ENCODE assay signal across 7 cellular contexts in the genomic region with DNA sequence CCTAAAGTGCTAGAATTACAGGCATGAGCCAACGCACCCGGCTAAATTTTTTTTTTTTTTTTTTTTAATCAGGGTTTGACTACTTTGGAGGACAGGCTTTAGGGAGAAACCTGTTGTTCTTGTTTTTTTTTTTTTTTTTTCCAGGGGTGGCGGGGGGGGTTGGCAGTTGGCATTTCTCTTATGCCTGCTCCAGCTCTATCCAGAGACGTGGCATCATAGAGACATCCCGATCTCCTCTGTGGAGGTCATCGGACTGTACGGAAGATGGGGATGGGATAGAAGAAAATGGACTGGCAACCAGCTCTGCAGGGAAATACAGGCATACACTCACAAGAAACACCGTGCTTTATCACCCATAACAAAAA.
DNase-seq lines count a peak whose midpoint lies in the region; ATAC-seq lines count a peak whose summit lies in the region.

No MANE protein-coding gene starts in this region.

- H3K27me3 Mint-ChIP-seq in activated naive CD8-positive, alpha-beta T cell treated with anti-CD3 and anti-CD28 coated beads for 36 hours, result no peaks in the 10 kb centered on the region
- H3K27me3 Mint-ChIP-seq in immature natural killer cell (ENCODE audit: low read depth in 3 of 3), result peaks cover 0 to 14% (median 9%) of the 10 kb centered on the region in 3 donors

- no peaks in the 10 kb centered on the region for H3K36me3 Mint-ChIP-seq in activated naive CD8-positive, alpha-beta T cell treated with anti-CD3 and anti-CD28 coated beads for 36 hours
- H3K36me3 Mint-ChIP-seq in immature natural killer cell, result peaks cover 0 to 3% (median 0%) of the 10 kb centered on the region in 3 donors
- H3K36me3 Mint-ChIP-seq in stimulated activated effector memory CD8-positive, alpha-beta T cell treated with anti-CD3 and anti-CD28 coated beads, Interleukin-12 subunit alpha, Interleukin-12 subunit beta, amount 100 ng/mL, for 72 hours, result no peaks in the 10 kb centered on the region

- no peak overlapping the region for H3K27ac Mint-ChIP-seq in activated naive CD8-positive, alpha-beta T cell treated with anti-CD3 and anti-CD28 coated beads for 36 hours
- no peak overlapping the region for H3K27ac Mint-ChIP-seq in immature natural killer cell
- H3K27ac Mint-ChIP-seq in stimulated activated effector memory CD8-positive, alpha-beta T cell treated with anti-CD3 and anti-CD28 coated beads, Interleukin-12 subunit alpha, Interleukin-12 subunit beta, amount 100 ng/mL, for 72 hours, result no peak overlapping the region

- no peak for ATAC-seq in stimulated activated effector memory CD8-positive, alpha-beta T cell treated with anti-CD3 and anti-CD28 coated beads, Interleukin-12 subunit alpha, Interleukin-12 subunit beta, amount 100 ng/mL, for 72 hours

- H3K4me3 ChIP-seq in Jurkat, Clone E6-1 (ENCODE audit: low read length), result peak overlapping the region; percentile 51

- DNase-seq in Jurkat, Clone E6-1 (ENCODE audit: low read depth, low spot score), result no peak
- no peak for DNase-seq in activated naive CD8-positive, alpha-beta T cell treated with anti-CD3 and anti-CD28 coated beads for 36 hours
- DNase-seq in immature natural killer cell, result no peak
- no peak for DNase-seq in stimulated activated effector memory CD8-positive, alpha-beta T cell treated with anti-CD3 and anti-CD28 coated beads, Interleukin-12 subunit alpha, Interleukin-12 subunit beta, amount 100 ng/mL, for 72 hours (ENCODE audit: low spot score in 2 of 2)
- no peak for DNase-seq in HuH-7.5 (ENCODE audit: low spot score)
- no peak for DNase-seq in cerebellar nuclear complex (lab: John Stamatoyannopoulos, UW)
- DNase-seq in NCI-H1436 treated with DMSO at 0.1 percent for 48 hours (lab: John Stamatoyannopoulos, UW), result no peak

- peak overlapping the region; percentile 69 for H3K4me3 Mint-ChIP-seq in activated naive CD8-positive, alpha-beta T cell treated with anti-CD3 and anti-CD28 coated beads for 36 hours
- H3K4me3 Mint-ChIP-seq in immature natural killer cell, result peak overlapping the region in 4 of 5 donors; percentile 21 to 70 (median 48)
- H3K4me3 Mint-ChIP-seq in stimulated activated effector memory CD8-positive, alpha-beta T cell treated with anti-CD3 and anti-CD28 coated beads, Interleukin-12 subunit alpha, Interleukin-12 subunit beta, amount 100 ng/mL, for 72 hours, result peak overlapping the region; percentile 22

- H3K4me1 Mint-ChIP-seq in activated naive CD8-positive, alpha-beta T cell treated with anti-CD3 and anti-CD28 coated beads for 36 hours, result peaks cover 22% of the 10 kb centered on the region
- peaks cover 13 to 16% of the 10 kb centered on the region in 2 donors for H3K4me1 Mint-ChIP-seq in immature natural killer cell
- peaks cover 9% of the 10 kb centered on the region for H3K4me1 Mint-ChIP-seq in stimulated activated effector memory CD8-positive, alpha-beta T cell treated with anti-CD3 and anti-CD28 coated beads, Interleukin-12 subunit alpha, Interleukin-12 subunit beta, amount 100 ng/mL, for 72 hours

- no peaks in the 10 kb centered on the region for H3K9me3 Mint-ChIP-seq in activated naive CD8-positive, alpha-beta T cell treated with anti-CD3 and anti-CD28 coated beads for 36 hours
- no peaks in the 10 kb centered on the region for H3K9me3 Mint-ChIP-seq in immature natural killer cell
- no peaks in the 10 kb centered on the region for H3K9me3 Mint-ChIP-seq in stimulated activated effector memory CD8-positive, alpha-beta T cell treated with anti-CD3 and anti-CD28 coated beads, Interleukin-12 subunit alpha, Interleukin-12 subunit beta, amount 100 ng/mL, for 72 hours
